22 cellular contexts compared by ENCODE assay signal in genomic region chr12:87303396-87304012, GRCh38.
"Had no signal": no experiment of that assay in that cellular context is flagged by ENCODE, and none has a peak within 500 bp of the region (broad histone marks: within the 10 kb centered on the region; RNA-seq: fewer than 3 reads in every experiment).

No MANE protein-coding gene starts in this region.

- H3K4me2 ChIP-seq: KMS-11 had no signal

- H3K27me3 Mint-ChIP-seq: IgD-negative memory B cell had no signal

- H3K9ac ChIP-seq: KMS-11 had no signal

- H3K4me3 ChIP-seq: K562, PC-9, Peyer's patch, SJCRH30 had no signal

- FAIRE-seq: HTR-8/SVneo, K562 had no signal

- DNase-seq: Kasumi-1, MM.1S, NCI-H1092 treated with DMSO at 0.1 percent for 48 hours, NCI-H1436, NCI-H187 treated with DMSO at 0.1 percent for 48 hours, NCI-H2029 treated with DMSO at 0.1 percent for 48 hours, NCI-H2171, NCI-H226, NCI-H526 treated with DMSO at 0.1 percent for 48 hours, NCI-H774, PC-9, Peyer's patch, SHP77 treated with DMSO at 0.1 percent for 48 hours, SJCRH30, T-helper 1 cell had no signal

- H3K9me3 ChIP-seq: Peyer's patch, SJCRH30 had no signal

- H3K27me3 ChIP-seq: Peyer's patch, SJCRH30 had no signal

- H3K36me3 ChIP-seq: Peyer's patch, SJCRH30 had no signal

- H2AFZ ChIP-seq: PC-9 had no signal

- ATAC-seq: K562, Right ventricle myocardium inferior, SK-N-SH treated with all-trans-retinoic acid at 6 μM for 48 hours had no signal

- H3K27ac ChIP-seq: HL-60, KMS-11, PC-9, SJCRH30 had no signal

- H3K4me1 ChIP-seq: Peyer's patch, SJCRH30 had no signal
